Comparison of ENCODE assay signal across 9 cellular contexts in genomic region chr19:18428173-18428836, GRCh38. TPM values are rescaled to one million over a fixed set of nuclear protein-coding genes. Genes with fewer than 3 reads are reported as not detected.
DNase-seq lines count a peak whose midpoint lies in the region; ATAC-seq and TF ChIP-seq lines count a peak whose summit lies in the region.
"Had no signal": no experiment of that assay in that cellular context is flagged by ENCODE, and none has a peak within 500 bp of the region (broad histone marks: within the 10 kb centered on the region; RNA-seq: fewer than 3 reads in every experiment).

No MANE protein-coding gene starts in this region.

- peak overlapping the region; percentile 40 for H2AK5ac ChIP-seq in trophoblast cell (ENCODE audit: low read length)

- peak overlapping the region; percentile 16 for H4K8ac ChIP-seq in trophoblast cell (ENCODE audit: low read depth, low read length)

- H3K27me3 ChIP-seq in Loucy (ENCODE audit: insufficient read depth, low read length, poor library complexity, severe bottlenecking) (no peaks in the 10 kb centered on the region), trophoblast cell (ENCODE audit: insufficient read depth, low read length) (no peaks in the 10 kb centered on the region)
- no peaks in the 10 kb centered on the region for H3K27me3 ChIP-seq in effector memory CD4-positive, alpha-beta T cell (replicated peaks; ENCODE audit: control insufficient read depth, insufficient read depth, low read length, poor library complexity, severe bottlenecking)

- DNase-seq in effector memory CD4-positive, alpha-beta T cell: no peak
- DNase-seq in trophoblast cell (no peak), KBM-7 (no peak), SHP77 treated with DMSO at 0.1 percent for 48 hours (lab: John Stamatoyannopoulos, UW) (no peak), DMS79 (lab: John Stamatoyannopoulos, UW) (no peak)

- no peak overlapping the region for H2BK5ac ChIP-seq in trophoblast cell (ENCODE audit: low read depth, low read length, poor library complexity)

- in situ Hi-C loops in KBM-7 (cut with MboI; ENCODE audit: low pct_unique_long_range_greater_than_20kb, low sequenced_read_pairs): no loop called here

- no peak for TF ChIP-seq CTCF in Loucy (conservative IDR thresholded peaks at IDR 0.05; ENCODE audit: low read length)

- no peaks in the 10 kb centered on the region for H3K9me2 ChIP-seq in Loucy (replicated peaks; ENCODE audit: low read depth, low read length)

- no peak overlapping the region for H2BK12ac ChIP-seq in trophoblast cell (ENCODE audit: low read length)

- peak overlapping the region; percentile 94 for H3K27ac ChIP-seq in effector memory CD4-positive, alpha-beta T cell (ENCODE audit: insufficient read depth, low read length, poor library complexity, severe bottlenecking)
- H3K27ac ChIP-seq in trophoblast cell (ENCODE audit: low read depth, low read length): no peak overlapping the region
- H3K27ac ChIP-seq: HL-60 had no signal

- peak overlapping the region; percentile 88 for H3K4me2 ChIP-seq in Loucy (ENCODE audit: low read depth, low read length, poor library complexity, severe bottlenecking)
- peak overlapping the region; percentile 70 for H3K4me2 ChIP-seq in trophoblast cell (ENCODE audit: low read length)

- H3K36me3 ChIP-seq in Loucy (ENCODE audit: insufficient read depth, low read length) (no peaks in the 10 kb centered on the region), trophoblast cell (ENCODE audit: control insufficient read depth in 1 of 2, insufficient read depth in 2 of 2, low read length in 2 of 2) (peaks cover 0 to 4% of the 10 kb centered on the region in 2 experiments)
- no peaks in the 10 kb centered on the region for H3K36me3 ChIP-seq in effector memory CD4-positive, alpha-beta T cell (ENCODE audit: control insufficient read depth, insufficient read depth, low read length)

- H3K23ac ChIP-seq in trophoblast cell (ENCODE audit: low read length): no peak overlapping the region

- no peak overlapping the region for H3K18ac ChIP-seq in trophoblast cell (ENCODE audit: low read length)

- no peak overlapping the region for H4K91ac ChIP-seq in trophoblast cell (ENCODE audit: low read depth, low read length)

- H2AFZ ChIP-seq in Loucy (ENCODE audit: low read length) (no peak overlapping the region), trophoblast cell (ENCODE audit: insufficient read depth, low read length, poor library complexity) (no peak overlapping the region)

- H3K4me1 ChIP-seq in Loucy (ENCODE audit: insufficient read depth, low read length, poor library complexity, severe bottlenecking): peaks cover 18% of the 10 kb centered on the region
- H3K4me1 ChIP-seq in effector memory CD4-positive, alpha-beta T cell (ENCODE audit: control insufficient read depth, insufficient read depth, low read length, poor library complexity, severe bottlenecking): peaks cover 76% of the 10 kb centered on the region
- H3K4me1 ChIP-seq in trophoblast cell (ENCODE audit: control insufficient read depth in 1 of 2, insufficient read depth in 2 of 2, low read length in 2 of 2): peaks cover 22% of the 10 kb centered on the region in 2 experiments

- H3K9me3 ChIP-seq in Loucy (ENCODE audit: insufficient read depth, low read depth, low read length) (no peaks in the 10 kb centered on the region), trophoblast cell (ENCODE audit: insufficient read depth, low read depth, low read length) (no peaks in the 10 kb centered on the region)
- no peaks in the 10 kb centered on the region for H3K9me3 ChIP-seq in effector memory CD4-positive, alpha-beta T cell (ENCODE audit: control insufficient read depth, low read length)

- H3K4me3 ChIP-seq in Loucy (ENCODE audit: low read length, poor library complexity, severe bottlenecking): peak overlapping the region; percentile 72
- peak overlapping the region; percentile 50 for H3K4me3 ChIP-seq in effector memory CD4-positive, alpha-beta T cell (ENCODE audit: insufficient read depth, low read depth, low read length, poor library complexity, severe bottlenecking)
- H3K4me3 ChIP-seq in trophoblast cell (ENCODE audit: low read depth, low read length): no peak overlapping the region

- H4K20me1 ChIP-seq in Loucy (ENCODE audit: insufficient read depth, low read length, poor library complexity, severe bottlenecking): peaks cover 26% of the 10 kb centered on the region

- H2BK120ac ChIP-seq in trophoblast cell (ENCODE audit: insufficient read depth, low read length, poor library complexity): no peak overlapping the region

- H3K14ac ChIP-seq in trophoblast cell (ENCODE audit: low read length): no peak overlapping the region

- no peak overlapping the region for H3K9ac ChIP-seq in Loucy (ENCODE audit: low read depth, low read length, poor library complexity, severe bottlenecking)
- H3K9ac ChIP-seq in trophoblast cell (ENCODE audit: low read length): no peak overlapping the region

- H3F3A ChIP-seq in Loucy (ENCODE audit: low read depth): no peaks in the 10 kb centered on the region

- no CpG with 5 or more reads among the region's 18 CpGs for WGBS in trophoblast cell (ENCODE audit: extremely low coverage, insufficient coverage, insufficient read length)

- peaks cover 16% of the 10 kb centered on the region for H3K79me1 ChIP-seq in trophoblast cell (ENCODE audit: low read length)

- ATAC-seq in GM19438 (IDR thresholded peaks at IDR 0.05; ENCODE audit: low read depth, unreplicated experiment): peak; percentile 12
- ATAC-seq in HG03520 (IDR thresholded peaks at IDR 0.05; ENCODE audit: unreplicated experiment): no peak

- H4K12ac ChIP-seq in trophoblast cell (ENCODE audit: low read depth, low read length): no peak overlapping the region

- H3K79me2 ChIP-seq in Loucy (ENCODE audit: insufficient read depth, low read length): peaks cover 42% of the 10 kb centered on the region; the same call in 1 of the 2 replicates
- peaks cover 7% of the 10 kb centered on the region for H3K79me2 ChIP-seq in trophoblast cell (ENCODE audit: control insufficient read depth, insufficient read depth, low read length, poor library complexity)

- no peak overlapping the region for H3K4ac ChIP-seq in trophoblast cell (ENCODE audit: low read depth, low read length)

RNA-seq across cellular contexts. Expression of gene SSBP4, which starts 9.1 kb away (rescaled TPM):
- 51.1 and 52.0 TPM in 2 replicates for polyA plus RNA-seq in trophoblast cell (2013)

RNA-seq across cellular contexts. Expression of gene ISYNA1, which starts 9.6 kb away (rescaled TPM):
- 476 and 488 TPM in 2 replicates for polyA plus RNA-seq in trophoblast cell (2013)

RNA-seq across cellular contexts. Expression of gene LRRC25, which starts 30.9 kb away (rescaled TPM):
- polyA plus RNA-seq in trophoblast cell (2013): not detected in 2 replicates

RNA-seq across cellular contexts. Expression of gene GDF15, which starts 42.3 kb away (rescaled TPM):
- 182 and 198 TPM in 2 replicates for polyA plus RNA-seq in trophoblast cell (2013)
